In the genomic region with DNA sequence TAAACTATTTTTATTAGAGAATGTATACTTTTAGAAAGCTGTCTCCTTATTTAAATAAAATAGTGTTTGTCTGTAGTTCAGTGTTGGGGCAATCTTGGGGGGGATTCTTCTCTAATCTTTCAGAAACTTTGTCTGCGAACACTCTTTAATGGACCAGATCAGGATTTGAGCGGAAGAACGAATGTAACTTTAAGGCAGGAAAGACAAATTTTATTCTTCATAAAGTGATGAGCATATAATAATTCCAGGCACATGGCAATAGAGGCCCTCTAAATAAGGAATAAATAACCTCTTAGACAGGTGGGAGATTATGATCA, we compare ENCODE assay signal across 8 cellular contexts. TPM values are rescaled to one million over a fixed set of nuclear protein-coding genes. Genes with fewer than 3 reads are reported as not detected.
A peak's percentile ranks its signal among the peaks of the same experiment; 100 is the strongest.
DNase-seq lines count a peak whose midpoint lies in the region; ATAC-seq and TF ChIP-seq lines count a peak whose summit lies in the region.

No MANE protein-coding gene starts in this region.

- H3K27ac ChIP-seq in RWPE2 (ENCODE audit: poor library complexity, severe bottlenecking), result peak overlapping the region; percentile 99
- peak overlapping the region; percentile 92 to 100 (median 97) for H3K27ac ChIP-seq in sigmoid colon

- no peak for DNase-seq in GM12865 (ENCODE audit: low read depth)
- no peak for DNase-seq in RWPE2 (ENCODE audit: low spot score)
- no peak for DNase-seq in fibroblast of the aortic adventitia (ENCODE audit: low read depth)
- DNase-seq in sigmoid colon, result no peak
- no peak for DNase-seq in retina
- DNase-seq in sciatic nerve (ENCODE audit: low spot score), result no peak

- intact Hi-C loops in sigmoid colon (cut with DNase I), result loop anchor here (10.0 kb wide), 1 partner anchor 209 kb away; no protein-coding TSS in a partner anchor
- intact Hi-C loops in sciatic nerve (cut with DNase I), result no loop called here

- ATAC-seq in RWPE2 (ENCODE audit: low read depth) (no peak), GM19035 (IDR thresholded peaks at IDR 0.05; ENCODE audit: unreplicated experiment) (no peak), HG02759 (IDR thresholded peaks at IDR 0.05; ENCODE audit: unreplicated experiment) (no peak), sciatic nerve (no peak)

- no peak for TF ChIP-seq EP300 in sigmoid colon (IDR thresholded peaks at IDR 0.05)

- H3K4me3 ChIP-seq in GM12865 (ENCODE audit: low read depth, low read length) (peak overlapping the region; percentile 72), RWPE2 (ENCODE audit: severe bottlenecking) (peak overlapping the region; percentile 70), fibroblast of the aortic adventitia (ENCODE audit: low read depth, low read length) (peak overlapping the region; percentile 99), sigmoid colon (peak overlapping the region; percentile 73 to 92 (median 84))

- TF ChIP-seq CTCF in GM12865 (IDR thresholded peaks at IDR 0.05; ENCODE audit: insufficient read depth, low read depth, low read length, missing control alignments), result no peak
- no peak for TF ChIP-seq CTCF in RWPE2 (IDR thresholded peaks at IDR 0.05; ENCODE audit: poor library complexity, severe bottlenecking)
- TF ChIP-seq CTCF in fibroblast of the aortic adventitia (IDR thresholded peaks at IDR 0.05; ENCODE audit: insufficient read depth, low read length), result no peak
- no peak for TF ChIP-seq CTCF in sigmoid colon (IDR thresholded peaks at IDR 0.05)

- H3K36me3 ChIP-seq in RWPE2 (ENCODE audit: low read depth) (peaks cover 75% of the 10 kb centered on the region), sigmoid colon (peaks cover 49 to 63% (median 53%) of the 10 kb centered on the region in 4 donors)

- H3K9me3 ChIP-seq in RWPE2 (ENCODE audit: severe bottlenecking), result no peaks in the 10 kb centered on the region
- no peaks in the 10 kb centered on the region for H3K9me3 ChIP-seq in sigmoid colon

- H3K4me1 ChIP-seq in RWPE2 (ENCODE audit: insufficient read depth, poor library complexity, severe bottlenecking), result peaks cover 2% of the 10 kb centered on the region
- peaks cover 0 to 38% (median 30%) of the 10 kb centered on the region in 4 donors for H3K4me1 ChIP-seq in sigmoid colon

- WGBS in sigmoid colon, 2 donors, result 0 to 1% methylated on average over 3 of the region's 3 CpGs

- no peaks in the 10 kb centered on the region for H3K27me3 ChIP-seq in RWPE2 (ENCODE audit: insufficient read depth, poor library complexity, severe bottlenecking)
- H3K27me3 ChIP-seq in sigmoid colon, result no peaks in the 10 kb centered on the region

- no peak for TF ChIP-seq POLR2A in sigmoid colon (IDR thresholded peaks at IDR 0.05)

RNA-seq across cellular contexts. Expression of a gene that starts 4.7 kb away (rescaled TPM):
- total RNA-seq in fibroblast of the aortic adventitia (ENCODE audit: low replicate concordance) (10,787 and 27,374 TPM in 2 replicates), sigmoid colon (over 10,000 TPM; 10,511 to 32,672 (median 12,130) TPM), sciatic nerve (14,857 TPM)
- polyA plus RNA-seq in sigmoid colon, result 1,000 to 10,000 TPM in 1 of 3 donors, 100 to 1,000 TPM in 1, 1 to 10 TPM in 1; 6.6 to 1,968 (median 374) TPM

RNA-seq across cellular contexts. Expression of a gene that starts 21.3 kb away (rescaled TPM):
- total RNA-seq in fibroblast of the aortic adventitia (ENCODE audit: low replicate concordance), result 32.1 and 76.8 TPM in 2 replicates
- total RNA-seq in sigmoid colon, result 100 to 1,000 TPM in 1 of 4 donors, 10 to 100 TPM in 3; 67.1 to 100 (median 77.7) TPM
- polyA plus RNA-seq in sigmoid colon, result 10 to 100 TPM; 57.3 to 66.1 (median 61.7) TPM
- 64.0 TPM for total RNA-seq in sciatic nerve

RNA-seq across cellular contexts. Expression of a gene that starts 54.6 kb away (rescaled TPM):
- 47.3 and 147 TPM in 2 replicates for total RNA-seq in fibroblast of the aortic adventitia (ENCODE audit: low replicate concordance)
- total RNA-seq in sigmoid colon, result 100 to 1,000 TPM in 2 of 4 donors, 10 to 100 TPM in 2; 79.6 to 268 (median 117) TPM
- 10 to 100 TPM in 1 of 3 donors, 1 to 10 TPM in 2; 3.9 to 34.0 (median 9.6) TPM for polyA plus RNA-seq in sigmoid colon
- total RNA-seq in sciatic nerve, result 306 TPM
